ENCODE assay signal across 21 cellular contexts in the genomic region with DNA sequence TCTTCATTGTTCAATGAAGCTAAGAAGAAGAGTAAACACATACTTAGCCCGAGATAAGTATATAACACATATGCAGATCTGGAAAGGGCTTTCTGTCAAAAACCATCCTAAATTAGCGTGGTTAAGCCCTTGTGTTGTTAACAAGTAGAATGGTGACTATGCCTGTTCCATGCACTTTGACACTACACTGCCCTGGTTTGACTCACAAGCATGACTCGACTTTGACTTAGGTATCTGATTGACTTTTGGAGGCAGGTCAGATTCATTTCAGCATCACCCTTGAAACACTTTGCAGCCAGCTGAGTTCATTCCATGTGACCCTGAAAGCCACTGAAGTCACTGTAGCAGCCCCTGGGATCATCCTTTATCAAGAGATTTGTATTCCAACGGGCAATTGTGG.
"Had no signal": no experiment of that assay in that cellular context is flagged by ENCODE, and none has a peak within 500 bp of the region (broad histone marks: within the 10 kb centered on the region; RNA-seq: fewer than 3 reads in every experiment).

No MANE protein-coding gene starts in this region.

- ATAC-seq: left cardiac atrium; natural killer cell; sciatic nerve; stimulated activated naive B cell treated with anti-CD40 and anti-IgM and Interleukin-4, amounts not matched to agents 10 μg/mL and 1 μg/mL and 100 μg/mL, for 72 hours had no signal

- H3K27me3 ChIP-seq: adrenal gland, breast epithelium, esophagus muscularis mucosa, upper lobe of left lung had no signal

- H3K4me1 ChIP-seq: adrenal gland, breast epithelium, esophagus muscularis mucosa, parathyroid adenoma, upper lobe of left lung had no signal

- DNase-seq: activated CD4-positive, CD25-positive, alpha-beta regulatory T cell; activated CD8-positive, alpha-beta memory T cell treated with anti-CD3 and anti-CD28 coated beads for 24 hours; activated CD8-positive, alpha-beta memory T cell treated with anti-CD3 and anti-CD28 coated beads, Interleukin-2, amount 50 U/mL, for 48 hours; activated gamma-delta T cell treated with Interleukin-2 at 50 U/mL for 16 hours; adrenal gland; effector CD4-positive, alpha-beta T cell; glutamatergic neuron; hippocampal formation; left cardiac atrium; mesendoderm; natural killer cell; stimulated activated CD4-positive, alpha-beta T cell treated with anti-CD3 and anti-CD28 coated beads, Interleukin-4, amount 100 ng/mL, for 24 hours; stimulated activated naive B cell treated with anti-CD40 and anti-IgM and Interleukin-4, amounts not matched to agents 10 μg/mL and 1 μg/mL and 100 μg/mL, for 72 hours; upper lobe of left lung had no signal

- FAIRE-seq: astrocyte, islet of Langerhans had no signal

- H3K9me3 ChIP-seq: adrenal gland, breast epithelium, esophagus muscularis mucosa, thoracic aorta, upper lobe of left lung had no signal

- H3K27ac ChIP-seq: adrenal gland, breast epithelium, esophagus muscularis mucosa, parathyroid adenoma, thoracic aorta, upper lobe of left lung had no signal

- H3K4me3 ChIP-seq: adrenal gland, breast epithelium, esophagus muscularis mucosa, thoracic aorta, upper lobe of left lung had no signal

- H3K36me3 ChIP-seq: adrenal gland, breast epithelium, esophagus muscularis mucosa, thoracic aorta, upper lobe of left lung had no signal
